16 cellular contexts compared by ENCODE assay signal in genomic region chr13:46617885-46618284, GRCh38.
"Had no signal": no experiment of that assay in that cellular context is flagged by ENCODE, and none has a peak within 500 bp of the region (broad histone marks: within the 10 kb centered on the region; RNA-seq: fewer than 3 reads in every experiment).

No MANE protein-coding gene starts in this region.

- ATAC-seq: esophagus mucosa, upper lobe of right lung had no signal

- H3K27ac Mint-ChIP-seq: activated naive CD8-positive, alpha-beta T cell treated with anti-CD3 and anti-CD28 coated beads, Interleukin-2, amount 10 ng/mL, durations not matched to agents 7 days and 5 days had no signal

- H3K4me3 Mint-ChIP-seq: activated naive CD8-positive, alpha-beta T cell treated with anti-CD3 and anti-CD28 coated beads, Interleukin-2, amount 10 ng/mL, durations not matched to agents 7 days and 5 days; neural crest cell had no signal

- H3K36me3 ChIP-seq: ovary, upper lobe of right lung had no signal

- H3K27ac ChIP-seq: SK-N-MC, upper lobe of right lung had no signal

- DNase-seq: activated CD4-positive, alpha-beta T cell treated with anti-CD3 and anti-CD28 coated beads for 1 hour; activated CD4-positive, alpha-beta T cell treated with anti-CD3 and anti-CD28 coated beads, Interleukin-2, amount 50 U/mL, for 48 hours; activated gamma-delta T cell; activated naive CD8-positive, alpha-beta T cell treated with anti-CD3 and anti-CD28 coated beads, Interleukin-2, amount 10 ng/mL, durations not matched to agents 7 days and 5 days; activated T-cell treated with anti-CD3 and anti-CD28 coated beads, Interleukin-2, amount 50 U/mL, for 48 hours; anterior cingulate cortex; dermis blood vessel endothelial cell; foreskin fibroblast; head of caudate nucleus; mammary epithelial cell; ovary; upper lobe of right lung had no signal

- H3K9me3 Mint-ChIP-seq: activated naive CD8-positive, alpha-beta T cell treated with anti-CD3 and anti-CD28 coated beads, Interleukin-2, amount 10 ng/mL, durations not matched to agents 7 days and 5 days; neural crest cell had no signal

- H3K9me3 ChIP-seq: ovary, upper lobe of right lung had no signal

- H3K4me3 ChIP-seq: SK-N-MC, skin epidermis, upper lobe of right lung had no signal

- H3K27me3 Mint-ChIP-seq: activated naive CD8-positive, alpha-beta T cell treated with anti-CD3 and anti-CD28 coated beads, Interleukin-2, amount 10 ng/mL, durations not matched to agents 7 days and 5 days had no signal

- H3K27me3 ChIP-seq: ovary, upper lobe of right lung had no signal
